Comparison of ENCODE assay signal across 12 cellular contexts in genomic region chr7:29484280-29484679, GRCh38.
"Had no signal": no experiment of that assay in that cellular context is flagged by ENCODE, and none has a peak within 500 bp of the region (broad histone marks: within the 10 kb centered on the region; RNA-seq: fewer than 3 reads in every experiment).

No MANE protein-coding gene starts in this region.

- H3K9me3 ChIP-seq: colonic mucosa, heart right ventricle, mucosa of descending colon, tibial artery had no signal

- H3K27me3 ChIP-seq: cardiac muscle cell, colonic mucosa, heart right ventricle, tibial artery had no signal

- H3K4me1 ChIP-seq: colonic mucosa had no signal

- H3K27ac ChIP-seq: cardiac muscle cell, colonic mucosa had no signal

- DNase-seq: activated CD4-positive, alpha-beta T cell treated with anti-CD3 and anti-CD28 coated beads for 1 hour; activated CD4-positive, alpha-beta T cell treated with anti-CD3 and anti-CD28 coated beads, Interleukin-2, amount 50 U/mL, for 4 hours; activated naive CD4-positive, alpha-beta T cell treated with anti-CD3 and anti-CD28 coated beads, Interleukin-2, amount 10 ng/mL, durations not matched to agents 7 days and 5 days; colonic mucosa; effector CD8-positive, alpha-beta T cell; foreskin fibroblast; mucosa of descending colon; retina; tibial artery had no signal

- H3K36me3 ChIP-seq: cardiac muscle cell, colonic mucosa, heart right ventricle, tibial artery had no signal

- H3K4me3 ChIP-seq: cardiac muscle cell, colonic mucosa, heart right ventricle, mucosa of descending colon, tibial artery had no signal

- ATAC-seq: heart right ventricle; mucosa of descending colon; natural killer cell treated with Interleukin-12 subunit alpha and Interleukin-12 subunit beta and Interleukin-15 and Interleukin-18, amount 100 ng/mL, for 72 hours had no signal
